1 cellular context compared by ENCODE assay signal in the genomic region with DNA sequence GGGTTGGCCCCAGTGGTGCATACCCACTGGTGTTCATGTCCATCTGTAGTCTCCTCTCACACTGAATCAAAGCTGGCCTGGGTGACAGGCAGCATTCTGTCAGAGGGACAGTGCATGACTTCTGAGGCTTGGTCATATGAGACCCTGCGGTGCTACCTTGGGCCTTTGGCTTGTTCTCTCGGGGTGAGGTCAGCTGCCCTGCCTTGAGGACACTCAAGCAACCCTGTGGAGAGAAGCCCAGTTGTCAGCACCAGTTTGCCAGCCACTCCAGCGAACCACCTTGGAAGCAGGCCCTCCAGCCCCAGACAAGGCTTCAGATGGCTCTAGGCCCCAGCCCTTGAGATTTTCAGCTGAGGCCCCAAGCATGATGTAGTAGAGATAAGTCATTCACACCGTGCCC.
TF ChIP-seq lines count a peak whose summit lies in the region.

No MANE protein-coding gene starts in this region.

TF ChIP-seq in HepG2, 621 proteins besides CTCF, POLR2A, EP300 and RAD21:
- TF ChIP-seq, protein P1, sequence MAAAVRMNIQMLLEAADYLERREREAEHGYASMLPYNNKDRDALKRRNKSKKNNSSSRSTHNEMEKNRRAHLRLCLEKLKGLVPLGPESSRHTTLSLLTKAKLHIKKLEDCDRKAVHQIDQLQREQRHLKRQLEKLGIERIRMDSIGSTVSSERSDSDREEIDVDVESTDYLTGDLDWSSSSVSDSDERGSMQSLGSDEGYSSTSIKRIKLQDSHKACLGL (CRISPR knock-in tag; IDR thresholded peaks at IDR 0.05): 0 out of 2 replicates have a peak, but pooled peaks have one; percentile 11
- TF ChIP-seq AKAP8 (CRISPR knock-in tag; IDR thresholded peaks at IDR 0.05): no peak
